18 cellular contexts compared by ENCODE assay signal in the genomic region with DNA sequence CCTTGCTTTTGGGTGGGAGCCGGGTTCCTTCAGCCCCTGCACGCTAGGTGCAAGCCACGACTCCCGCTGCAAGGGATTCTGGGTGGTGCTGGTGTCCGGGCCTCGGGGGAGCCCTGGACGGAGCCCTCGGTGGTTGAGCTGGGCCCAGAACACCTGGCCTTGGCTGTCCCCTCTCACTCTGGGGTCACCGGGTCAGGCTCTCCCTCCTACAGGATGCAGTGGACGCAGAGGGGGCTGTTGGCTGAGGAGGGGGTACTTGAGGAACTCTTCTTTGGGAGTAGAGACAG.
"Had no signal": no experiment of that assay in that cellular context is flagged by ENCODE, and none has a peak within 500 bp of the region (broad histone marks: within the 10 kb centered on the region; RNA-seq: fewer than 3 reads in every experiment).

No MANE protein-coding gene starts in this region.

- H3K27ac ChIP-seq: ascending aorta, cardiac muscle cell, coronary artery, dorsolateral prefrontal cortex, pancreas, psoas muscle, suprapubic skin, tibial artery, upper lobe of right lung had no signal

- H3K9me3 ChIP-seq: ascending aorta, pancreas, psoas muscle, suprapubic skin, tibial artery, upper lobe of right lung had no signal

- H3K36me3 ChIP-seq: ascending aorta, cardiac muscle cell, pancreas, suprapubic skin, tibial artery, upper lobe of right lung had no signal

- H3K4me3 ChIP-seq: ascending aorta, cardiac muscle cell, coronary artery, dorsolateral prefrontal cortex, pancreas, psoas muscle, suprapubic skin, tibial artery, upper lobe of right lung had no signal

- DNase-seq: activated CD4-positive, CD25-positive, alpha-beta regulatory T cell; activated CD8-positive, alpha-beta memory T cell treated with anti-CD3 and anti-CD28 coated beads for 24 hours; activated gamma-delta T cell; cerebellar nuclear complex; dorsolateral prefrontal cortex; hippocampal formation; left cardiac atrium; mammary epithelial cell; naive B cell; nephron progenitor cell; tibial artery; upper lobe of right lung had no signal

- H3K27me3 ChIP-seq: ascending aorta, cardiac muscle cell, dorsolateral prefrontal cortex, pancreas, suprapubic skin, upper lobe of right lung had no signal

- H3K4me1 ChIP-seq: ascending aorta, pancreas had no signal

- ATAC-seq: left cardiac atrium, psoas muscle had no signal
